Comparison of ENCODE assay signal across 14 cellular contexts in the genomic region with DNA sequence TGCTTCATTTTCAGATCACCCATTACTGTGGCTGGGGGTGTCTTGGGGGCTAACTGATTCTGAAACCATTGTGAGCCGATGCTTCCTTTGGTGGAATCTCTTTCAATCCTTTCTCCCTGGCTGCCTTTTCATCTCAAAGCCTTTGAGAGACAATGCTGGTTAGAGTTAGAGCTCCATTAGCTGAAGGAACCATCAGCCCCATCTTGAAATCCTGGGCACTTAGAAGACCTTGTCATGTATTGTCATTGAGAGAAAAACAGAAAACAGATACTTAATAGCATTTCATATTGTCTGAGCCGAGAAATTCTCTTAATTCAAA. TPM values are rescaled to one million over a fixed set of nuclear protein-coding genes. Genes with fewer than 3 reads are reported as not detected.
DNase-seq lines count a peak whose midpoint lies in the region; ATAC-seq, FAIRE-seq and TF ChIP-seq lines count a peak whose summit lies in the region.
"Had no signal": no experiment of that assay in that cellular context is flagged by ENCODE, and none has a peak within 500 bp of the region (broad histone marks: within the 10 kb centered on the region; RNA-seq: fewer than 3 reads in every experiment).

No MANE protein-coding gene starts in this region.

- no peak for FAIRE-seq in pancreas (lab: Jason Lieb, UNC)
- FAIRE-seq: GM18507, urothelium cell line had no signal

- H3K27me3 ChIP-seq in BE2C (no peaks in the 10 kb centered on the region), RWPE2 (ENCODE audit: insufficient read depth, poor library complexity, severe bottlenecking) (no peaks in the 10 kb centered on the region), esophagus squamous epithelium (no peaks in the 10 kb centered on the region), pancreas (no peaks in the 10 kb centered on the region), upper lobe of right lung (no peaks in the 10 kb centered on the region), spleen (replicated peaks in 1 of 7) (peaks cover 0 to 76% (median 6%) of the 10 kb centered on the region in 7 donors)
- H3K27me3 ChIP-seq: MG63 had no signal

- H3K4me1 ChIP-seq in BE2C (peaks cover 23% of the 10 kb centered on the region), RWPE2 (ENCODE audit: insufficient read depth, poor library complexity, severe bottlenecking) (peaks cover 63% of the 10 kb centered on the region), esophagus squamous epithelium (peaks cover 17 to 83% (median 29%) of the 10 kb centered on the region in 3 donors), pancreas (peaks cover 4 to 45% (median 21%) of the 10 kb centered on the region in 3 donors), upper lobe of right lung (peaks cover 27% of the 10 kb centered on the region), spleen (peaks cover 0 to 33% (median 10%) of the 10 kb centered on the region in 6 donors)

- ATAC-seq in RWPE2 (ENCODE audit: low read depth) (no peak), pancreas (no peak), GM21515 (IDR thresholded peaks at IDR 0.05; ENCODE audit: unreplicated experiment) (no peak), upper lobe of right lung (no peak)

- H3K9me3 ChIP-seq in BE2C = no peaks in the 10 kb centered on the region
- H3K9me3 ChIP-seq in RWPE2 (ENCODE audit: severe bottlenecking) = no peaks in the 10 kb centered on the region
- H3K9me3 ChIP-seq in esophagus squamous epithelium = no peaks in the 10 kb centered on the region
- H3K9me3 ChIP-seq in pancreas = no peaks in the 10 kb centered on the region
- H3K9me3 ChIP-seq in upper lobe of right lung = no peaks in the 10 kb centered on the region
- H3K9me3 ChIP-seq in spleen = no peaks in the 10 kb centered on the region
- H3K9me3 ChIP-seq: MG63 had no signal

- 69 to 73% methylated on average over 2 of the region's 2 CpGs for WGBS in esophagus squamous epithelium, 2 donors
- WGBS in pancreas, 2 donors = 70 to 74% methylated on average over 2 of the region's 2 CpGs
- 47 to 59% (median 55%) methylated on average over 2 of the region's 2 CpGs for WGBS in spleen, 5 donors

- H3K36me3 ChIP-seq in BE2C = peaks cover 22% of the 10 kb centered on the region
- H3K36me3 ChIP-seq in RWPE2 (ENCODE audit: low read depth) = peaks cover 36% of the 10 kb centered on the region
- H3K36me3 ChIP-seq in esophagus squamous epithelium = no peaks in the 10 kb centered on the region
- H3K36me3 ChIP-seq in pancreas = no peaks in the 10 kb centered on the region
- H3K36me3 ChIP-seq in upper lobe of right lung = no peaks in the 10 kb centered on the region
- no peaks in the 10 kb centered on the region for H3K36me3 ChIP-seq in spleen

- TF ChIP-seq CTCF in BE2C (IDR thresholded peaks at IDR 0.05; ENCODE audit: low read depth, low read length) (no peak), RWPE2 (IDR thresholded peaks at IDR 0.05; ENCODE audit: poor library complexity, severe bottlenecking) (no peak), esophagus squamous epithelium (IDR thresholded peaks at IDR 0.05) (no peak), pancreas (IDR thresholded peaks at IDR 0.05) (no peak), upper lobe of right lung (IDR thresholded peaks at IDR 0.05) (no peak), spleen (IDR thresholded peaks at IDR 0.05 in 8 of 11, conservative IDR thresholded peaks at IDR 0.05 in 3 of 11) (no peak)

- H3K27ac ChIP-seq in RWPE2 (ENCODE audit: poor library complexity, severe bottlenecking) (peak overlapping the region; percentile 84), esophagus squamous epithelium (peak overlapping the region; percentile 40 to 81 (median 68)), pancreas (peak overlapping the region in 3 of 4 donors; percentile 33 to 78 (median 67)), upper lobe of right lung (no peak overlapping the region), spleen (peak overlapping the region in 2 of 8 donors; percentile 10 to 22)
- H3K27ac ChIP-seq: parathyroid adenoma had no signal

- intact Hi-C loops in esophagus squamous epithelium (cut with DNase I) = no loop called here
- intact Hi-C loops in pancreas (cut with DNase I) = loop anchor here in 1 of 3 donors (10.0 kb wide), 1 partner anchor 114 kb away; no protein-coding TSS in a partner anchor
- intact Hi-C loops in upper lobe of right lung (cut with DNase I) = no loop called here
- intact Hi-C loops in spleen (cut with DNase I; ENCODE audit: low total_unique reads) = no loop called here

- DNase-seq in BE2C (no peak), RWPE2 (ENCODE audit: low spot score) (no peak), esophagus squamous epithelium (lab: John Stamatoyannopoulos, UW) (no peak), pancreas (no peak), upper lobe of right lung (no peak), spleen (no peak), DMS53 treated with DMSO at 0.1 percent for 48 hours (lab: John Stamatoyannopoulos, UW; ENCODE audit: unreplicated experiment) (no peak)
- DNase-seq: activated CD4-positive, CD25-positive, alpha-beta regulatory T cell treated with anti-CD3 and anti-CD28 coated beads, Interleukin-2, amount 50 U/mL, for 72 hours; AML-193 had no signal

- H3K4me3 ChIP-seq in BE2C (ENCODE audit: low read depth, low read length) (peak overlapping the region; percentile 86), RWPE2 (ENCODE audit: severe bottlenecking) (no peak overlapping the region), esophagus squamous epithelium (peak overlapping the region in 1 of 4 donors; percentile 24), pancreas (peak overlapping the region in 2 of 4 donors; percentile 9 to 11), upper lobe of right lung (no peak overlapping the region), spleen (no peak overlapping the region)
- H3K4me3 ChIP-seq: MG63 had no signal

- TF ChIP-seq POLR2A in esophagus squamous epithelium (IDR thresholded peaks at IDR 0.05) (no peak), spleen (IDR thresholded peaks at IDR 0.05) (no peak)

RNA-seq across cellular contexts. Expression of a gene that starts 6.7 kb away (rescaled TPM):
- 39.2 TPM for polyA plus RNA-seq in BE2C (2012; ENCODE audit: insufficient read depth, insufficient read length, low read depth)
- total RNA-seq in esophagus squamous epithelium (10 to 100 TPM; 33.3 to 75.2 (median 49.8) TPM), pancreas (10 to 100 TPM; 16.2 to 35.1 (median 22.7) TPM), upper lobe of right lung (72.3 TPM), spleen (10 to 100 TPM; 14.6 to 46.0 (median 21.4) TPM)
- polyA plus RNA-seq in pancreas (1 to 10 TPM; 5.9 to 9.8 TPM), spleen (1 to 10 TPM in 2 of 3 donors, under 1 TPM in 1; 0.93 to 2.7 (median 1.1) TPM)
